Comparison of ENCODE assay signal across 10 cellular contexts in the genomic region with DNA sequence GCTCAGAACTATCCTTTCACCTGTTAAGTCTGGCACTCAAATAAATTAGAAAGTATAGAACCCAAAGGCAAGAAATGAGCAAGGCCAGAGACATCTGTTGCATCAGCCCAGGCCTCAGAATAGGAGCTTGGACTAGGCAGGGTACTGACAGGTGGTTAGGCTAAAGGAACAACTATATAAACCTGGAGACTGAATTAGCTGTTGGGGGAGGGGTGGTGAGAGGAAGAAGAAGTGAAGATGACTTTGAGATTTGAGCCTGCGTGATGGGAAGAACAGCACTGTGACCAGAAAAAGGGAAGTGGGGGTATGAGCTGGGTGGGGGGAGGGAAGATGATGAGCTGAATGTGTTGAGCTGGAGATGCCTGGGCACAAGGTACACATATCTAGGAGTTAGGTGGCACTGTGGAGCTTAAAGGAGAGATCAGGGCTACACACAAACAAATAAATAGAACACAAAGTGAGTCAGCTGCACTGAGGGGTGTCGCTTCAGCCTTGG.
DNase-seq lines count a peak whose midpoint lies in the region; ATAC-seq, FAIRE-seq and TF ChIP-seq lines count a peak whose summit lies in the region.
"Had no signal": no experiment of that assay in that cellular context is flagged by ENCODE, and none has a peak within 500 bp of the region (broad histone marks: within the 10 kb centered on the region; RNA-seq: fewer than 3 reads in every experiment).

No MANE protein-coding gene starts in this region.

- H3K36me3 Mint-ChIP-seq in IgD-negative memory B cell, result no peaks in the 10 kb centered on the region

- H3K9me2 ChIP-seq in PC-9 (ENCODE audit: insufficient read depth), result no peaks in the 10 kb centered on the region

- ATAC-seq in GM19452 (IDR thresholded peaks at IDR 0.05; ENCODE audit: unreplicated experiment), result peak; percentile 34

- H3K27me3 Mint-ChIP-seq in IgD-negative memory B cell, result no peaks in the 10 kb centered on the region

- no peaks in the 10 kb centered on the region for H3K36me3 ChIP-seq in bronchial epithelial cell (ENCODE audit: control insufficient read depth, insufficient read depth, low read length)
- no peaks in the 10 kb centered on the region for H3K36me3 ChIP-seq in PC-9 (ENCODE audit: low read depth)

- no peaks in the 10 kb centered on the region for H3K9me3 Mint-ChIP-seq in IgD-negative memory B cell

- peak; percentile 58 for DNase-seq in CMK (ENCODE audit: low read depth)
- DNase-seq in bronchial epithelial cell (ENCODE audit: low read depth), result no peak
- DNase-seq in OCI-M2 (lab: John Stamatoyannopoulos, UW; ENCODE audit: unreplicated experiment), result no peak
- no peak for DNase-seq in G401 (ENCODE audit: low spot score)
- DNase-seq in activated CD4-positive, CD25-positive, alpha-beta regulatory T cell treated with anti-CD3 and anti-CD28 coated beads, Interleukin-2, amount 50 U/mL, for 72 hours, result no peak
- DNase-seq in PC-9, result no peak
- DNase-seq: aorta, islet precursor cell had no signal

- FAIRE-seq in bronchial epithelial cell (lab: Jason Lieb, UNC), result no peak

- no peaks in the 10 kb centered on the region for H3K79me2 ChIP-seq in PC-9 (ENCODE audit: low read depth)

- H3F3A ChIP-seq in PC-9 (ENCODE audit: insufficient read depth, low read depth), result 0 out of 2 replicates have a peak, but pooled peaks cover 5% of the 10 kb centered on the region

- H3K9me3 ChIP-seq in PC-9 (ENCODE audit: insufficient read depth, low read depth), result no peaks in the 10 kb centered on the region

- H3K27ac ChIP-seq in PC-9, result no peak overlapping the region

- POLR2A ChIA-PET in PC-9 (lab: Charles Lee; ENCODE audit: unreplicated experiment), result no interaction called here

- intact Hi-C loops in PC-9 (cut with micrococcal nuclease; ENCODE audit: unreplicated experiment), result no loop called here

- TF ChIP-seq CTCF in bronchial epithelial cell (IDR thresholded peaks at IDR 0.05; ENCODE audit: insufficient read depth, low read length, severe bottlenecking) (peak; percentile 11), PC-9 (conservative IDR thresholded peaks at IDR 0.05) (no peak)

- H3K27me3 ChIP-seq in bronchial epithelial cell (ENCODE audit: control insufficient read depth, insufficient read depth, low read length) (no peaks in the 10 kb centered on the region), PC-9 (ENCODE audit: insufficient read depth, low read depth) (no peaks in the 10 kb centered on the region)

- no peak overlapping the region for H2AFZ ChIP-seq in PC-9

- H3K4me1 ChIP-seq in PC-9 (replicated peaks; ENCODE audit: insufficient read depth), result peaks cover 12% of the 10 kb centered on the region

- peaks cover 48 to 61% (median 50%) of the 10 kb centered on the region in 3 donors for H3K4me1 Mint-ChIP-seq in IgD-negative memory B cell

- BruUV-seq in PC-9 (replicated peaks; lab: Mats Ljungman, UMichigan), result no TSS peak

- no peaks in the 10 kb centered on the region for H4K20me1 ChIP-seq in PC-9 (ENCODE audit: insufficient read depth)

- H3K4me2 ChIP-seq in PC-9, result no peak overlapping the region

- in situ Hi-C loops in G401 (cut with HindIII; ENCODE audit: low sequenced_read_pairs), result no loop called here

- CTCF ChIA-PET in PC-9 (lab: Charles Lee), result no interaction called here

- H3K4me3 Mint-ChIP-seq in IgD-negative memory B cell, result peak overlapping the region in 3 of 4 donors; percentile 11 to 65 (median 42)

- no peak overlapping the region for H3K4me3 ChIP-seq in bronchial epithelial cell (ENCODE audit: low read depth, low read length)
- H3K4me3 ChIP-seq in PC-9, result no peak overlapping the region

- H3K27ac Mint-ChIP-seq in IgD-negative memory B cell, result peak overlapping the region; percentile 2 to 48 (median 46)
